ENCODE assay signal across 1 cellular context in genomic region chr11:64304316-64305072, GRCh38.
A peak's percentile ranks its signal among the peaks of the same experiment; 100 is the strongest.
TF ChIP-seq lines count a peak whose summit lies in the region.

No MANE protein-coding gene starts in this region.

TF ChIP-seq in K562, 482 proteins besides CTCF, POLR2A, EP300 and RAD21 (continues in another document):
- TF ChIP-seq ZNF140 (CRISPR knock-in tag; IDR thresholded peaks at IDR 0.05) (no peak), ZNF124 (CRISPR knock-in tag; IDR thresholded peaks at IDR 0.05) (no peak), AFF4 (CRISPR knock-in tag; IDR thresholded peaks at IDR 0.05) (no peak), SREBF2 (CRISPR knock-in tag; IDR thresholded peaks at IDR 0.05) (no peak), TAF9B (IDR thresholded peaks at IDR 0.05; ENCODE audit: partially characterized antibody) (no peak), HDAC3 (IDR thresholded peaks at IDR 0.05; ENCODE audit: borderline replicate concordance, partially characterized antibody) (no peak), NR2C2 (CRISPR knock-in tag; IDR thresholded peaks at IDR 0.05) (no peak), NR2C2 (tag; IDR thresholded peaks at IDR 0.05) (peak; percentile 75), E2F8 (IDR thresholded peaks at IDR 0.05; ENCODE audit: low read depth, partially characterized antibody) (no peak), KLF6 (CRISPR knock-in tag; IDR thresholded peaks at IDR 0.05; ENCODE audit: borderline replicate concordance) (peak; percentile 36; the same call in 1 of the 2 replicates), RBM34 (IDR thresholded peaks at IDR 0.05; ENCODE audit: borderline replicate concordance, insufficient read depth, low read length) (no peak), ZHX1 (conservative IDR thresholded peaks at IDR 0.05; ENCODE audit: low read length) (no peak), KAT2B (IDR thresholded peaks at IDR 0.05; ENCODE audit: low read depth, low read length) (no peak), CXXC5 (CRISPR knock-in tag; IDR thresholded peaks at IDR 0.05) (no peak; the same call in 1 of the 2 replicates), HMGN3 (IDR thresholded peaks at IDR 0.05; ENCODE audit: borderline replicate concordance, extremely low read depth, insufficient read length, low read depth, low read length) (no peak), NR3C1 (CRISPR knock-in tag; IDR thresholded peaks at IDR 0.05) (no peak), MCM3 (IDR thresholded peaks at IDR 0.05) (no peak), ESRRB (CRISPR knock-in tag; IDR thresholded peaks at IDR 0.05; ENCODE audit: borderline replicate concordance) (no peak), PREB (CRISPR knock-in tag; IDR thresholded peaks at IDR 0.05) (peak; percentile 99), DMBX1 (CRISPR knock-in tag; IDR thresholded peaks at IDR 0.05; ENCODE audit: borderline replicate concordance) (no peak), CEBPB (tag; IDR thresholded peaks at IDR 0.05) (no peak), HLTF (IDR thresholded peaks at IDR 0.05) (peak; percentile 74; the same call in 1 of the 2 replicates), ZNF263 (CRISPR knock-in tag; IDR thresholded peaks at IDR 0.05; ENCODE audit: borderline replicate concordance) (peak; percentile 47; the same call in 1 of the 2 replicates), FOXM1 (IDR thresholded peaks at IDR 0.05; ENCODE audit: low read depth) (no peak), FOXM1 (CRISPR knock-in tag; IDR thresholded peaks at IDR 0.05; ENCODE audit: low read depth) (no peak), HINFP (tag; conservative IDR thresholded peaks at IDR 0.05; ENCODE audit: low read depth) (no peak), ZNF778 (CRISPR knock-in tag; IDR thresholded peaks at IDR 0.05) (no peak), EGR1 (conservative IDR thresholded peaks at IDR 0.05) (no peak), ZFPM2 (CRISPR knock-in tag; IDR thresholded peaks at IDR 0.05) (0 out of 2 replicates have a peak, but pooled peaks have one; percentile 44), THRA (IDR thresholded peaks at IDR 0.05) (no peak), PHB (CRISPR knock-in tag; IDR thresholded peaks at IDR 0.05) (no peak), RBM14 (IDR thresholded peaks at IDR 0.05; ENCODE audit: borderline replicate concordance, insufficient read depth, low read depth, low read length) (no peak), RCOR1 (IDR thresholded peaks at IDR 0.05; ENCODE audit: borderline replicate concordance in 1 of 2, low read depth in 2 of 2, low read length in 2 of 2) (peak in 1 of 2 experiments; percentile 71; a peak in 2 of 4 replicates), KDM2B (CRISPR knock-in tag; IDR thresholded peaks at IDR 0.05) (no peak), BCL6 (CRISPR knock-in tag; IDR thresholded peaks at IDR 0.05) (no peak), ETV6 (IDR thresholded peaks at IDR 0.05; ENCODE audit: borderline replicate concordance in 1 of 2, low read depth in 2 of 2, low read length in 1 of 2) (no peak), ETV6 (CRISPR knock-in tag; IDR thresholded peaks at IDR 0.05; ENCODE audit: borderline replicate concordance) (no peak), IRF9 (tag; IDR thresholded peaks at IDR 0.05) (no peak), POLR2AphosphoS2 (IDR thresholded peaks at IDR 0.05; ENCODE audit: low read length) (peak; percentile 55; the same call in 1 of the 2 replicates)
- TF ChIP-seq, protein P1, sequence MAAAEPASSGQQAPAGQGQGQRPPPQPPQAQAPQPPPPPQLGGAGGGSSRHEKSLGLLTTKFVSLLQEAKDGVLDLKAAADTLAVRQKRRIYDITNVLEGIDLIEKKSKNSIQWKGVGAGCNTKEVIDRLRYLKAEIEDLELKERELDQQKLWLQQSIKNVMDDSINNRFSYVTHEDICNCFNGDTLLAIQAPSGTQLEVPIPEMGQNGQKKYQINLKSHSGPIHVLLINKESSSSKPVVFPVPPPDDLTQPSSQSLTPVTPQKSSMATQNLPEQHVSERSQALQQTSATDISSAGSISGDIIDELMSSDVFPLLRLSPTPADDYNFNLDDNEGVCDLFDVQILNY (CRISPR knock-in tag; IDR thresholded peaks at IDR 0.05) = no peak
- TF ChIP-seq, protein P2, sequence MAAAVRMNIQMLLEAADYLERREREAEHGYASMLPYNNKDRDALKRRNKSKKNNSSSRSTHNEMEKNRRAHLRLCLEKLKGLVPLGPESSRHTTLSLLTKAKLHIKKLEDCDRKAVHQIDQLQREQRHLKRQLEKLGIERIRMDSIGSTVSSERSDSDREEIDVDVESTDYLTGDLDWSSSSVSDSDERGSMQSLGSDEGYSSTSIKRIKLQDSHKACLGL (CRISPR knock-in tag; IDR thresholded peaks at IDR 0.05; ENCODE audit: borderline replicate concordance, poor library complexity, severe bottlenecking) = no peak
- TF ChIP-seq, protein P3, sequence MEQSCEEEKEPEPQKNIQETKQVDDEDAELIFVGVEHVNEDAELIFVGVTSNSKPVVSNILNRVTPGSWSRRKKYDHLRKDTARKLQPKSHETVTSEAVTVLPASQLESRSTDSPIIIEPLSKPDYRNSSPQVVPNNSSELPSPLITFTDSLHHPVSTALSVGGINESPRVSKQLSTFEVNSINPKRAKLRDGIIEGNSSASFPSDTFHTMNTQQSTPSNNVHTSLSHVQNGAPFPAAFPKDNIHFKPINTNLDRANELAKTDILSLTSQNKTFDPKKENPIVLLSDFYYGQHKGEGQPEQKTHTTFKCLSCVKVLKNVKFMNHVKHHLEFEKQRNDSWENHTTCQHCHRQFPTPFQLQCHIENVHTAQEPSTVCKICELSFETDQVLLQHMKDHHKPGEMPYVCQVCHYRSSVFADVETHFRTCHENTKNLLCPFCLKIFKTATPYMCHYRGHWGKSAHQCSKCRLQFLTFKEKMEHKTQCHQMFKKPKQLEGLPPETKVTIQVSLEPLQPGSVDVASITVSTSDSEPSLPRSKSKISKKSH (CRISPR knock-in tag; IDR thresholded peaks at IDR 0.05) = no peak
